Comparison of ENCODE assay signal across 9 cellular contexts in genomic region chr12:13195848-13196301, GRCh38. TPM values are rescaled to one million over a fixed set of nuclear protein-coding genes. Genes with fewer than 3 reads are reported as not detected.
DNase-seq lines count a peak whose midpoint lies in the region; ATAC-seq and TF ChIP-seq lines count a peak whose summit lies in the region.
"Had no signal": no experiment of that assay in that cellular context is flagged by ENCODE, and none has a peak within 500 bp of the region (broad histone marks: within the 10 kb centered on the region; RNA-seq: fewer than 3 reads in every experiment).

No MANE protein-coding gene starts in this region.

- peak overlapping the region; percentile 78 to 89 for H3K27ac ChIP-seq in mucosa of rectum (ENCODE audit: low read depth in 2 of 2, low read length in 2 of 2)
- H3K27ac ChIP-seq: HL-60 had no signal

- H3K4me3 ChIP-seq in choroid plexus epithelial cell (ENCODE audit: low read depth, low read length) (no peak overlapping the region), mucosa of rectum (ENCODE audit: low read length in 2 of 2) (peak overlapping the region; percentile 30 to 85)

- no peaks in the 10 kb centered on the region for H3K9me3 ChIP-seq in mucosa of rectum (ENCODE audit: control insufficient read depth in 2 of 2, low read length in 2 of 2)

- DNase-seq in Right ventricle myocardium inferior (ENCODE audit: missing footprints) (no peak), cardiac septum (ENCODE audit: low spot score) (no peak), choroid plexus epithelial cell (ENCODE audit: low read depth) (peak; percentile 39), NCI-H2107 (lab: John Stamatoyannopoulos, UW) (no peak), KBM-7 (no peak)
- DNase-seq in stimulated activated CD4-positive, alpha-beta T cell treated with anti-CD3 and anti-CD28 coated beads, Interleukin-4, amount 100 ng/mL, for 1 hour, result no peak

- no peaks in the 10 kb centered on the region for H3K36me3 ChIP-seq in mucosa of rectum (ENCODE audit: control insufficient read depth in 2 of 2, insufficient read depth in 2 of 2, low read length in 2 of 2)

- intact Hi-C loops in Right ventricle myocardium inferior (cut with DNase I), result loop anchor here (2.0 to 5.0 kb wide), 3 partner anchors 17 to 194 kb away; partner anchors contain the start of gene HEBP1
- intact Hi-C loops in cardiac septum (cut with DNase I), result loop anchor here (1.0 kb wide), 2 partner anchors 23 to 98 kb away; no protein-coding TSS in a partner anchor

- ATAC-seq in Right ventricle myocardium inferior (peak; percentile 39), GM21717 (IDR thresholded peaks at IDR 0.05; ENCODE audit: unreplicated experiment) (no peak)

- no peak for TF ChIP-seq CTCF in choroid plexus epithelial cell (conservative IDR thresholded peaks at IDR 0.05; ENCODE audit: low read depth, low read length)

- in situ Hi-C loops in KBM-7 (cut with MboI; ENCODE audit: low pct_unique_long_range_greater_than_20kb, low sequenced_read_pairs), result no loop called here

- H3K27me3 ChIP-seq in mucosa of rectum (ENCODE audit: control insufficient read depth in 2 of 2, insufficient read depth in 2 of 2, low read length in 2 of 2), result peaks cover 3 to 9% of the 10 kb centered on the region in 2 donors

- peak overlapping the region; percentile 29 for H3K9ac ChIP-seq in mucosa of rectum (ENCODE audit: low read depth in 1 of 2, low read length in 2 of 2)

- H3K4me1 ChIP-seq in mucosa of rectum (ENCODE audit: control insufficient read depth in 2 of 2, insufficient read depth in 2 of 2, low read length in 2 of 2), result peaks cover 23 to 46% of the 10 kb centered on the region in 2 donors

RNA-seq across cellular contexts. Expression of gene EMP1, which starts 0.7 kb away (rescaled TPM):
- total RNA-seq in Right ventricle myocardium inferior, result 129 TPM
- total RNA-seq in cardiac septum, result 118 TPM
